ENCODE assay signal across 8 cellular contexts in genomic region chr1:94783342-94784264, GRCh38. TPM values are rescaled to one million over a fixed set of nuclear protein-coding genes. Genes with fewer than 3 reads are reported as not detected.
DNase-seq lines count a peak whose midpoint lies in the region; ATAC-seq and TF ChIP-seq lines count a peak whose summit lies in the region.

No MANE protein-coding gene starts in this region.

- in situ Hi-C loops in GM23248 (cut with MboI) = no loop called here

- DNase-seq in GM23248 = peak; percentile 95
- peak; percentile 66 to 96 for DNase-seq in ascending aorta (ENCODE audit: low spot score in 2 of 2)
- peak; percentile 70 for DNase-seq in hepatic stellate cell (ENCODE audit: low spot score)
- DNase-seq in skeletal muscle cell (ENCODE audit: low read depth) = peak; percentile 97
- DNase-seq in activated naive CD4-positive, alpha-beta T cell treated with Interleukin-2 at 50 U/mL for 16 hours = no peak
- DNase-seq in erythroblast (lab: John Stamatoyannopoulos, UW) = no peak
- no peak for DNase-seq in LoVo (ENCODE audit: low spot score)

- H3K79me2 ChIP-seq in GM23248 (ENCODE audit: insufficient read depth) = no peaks in the 10 kb centered on the region

- no peaks in the 10 kb centered on the region for H3K9me3 ChIP-seq in GM23248 (ENCODE audit: low read depth)
- no peaks in the 10 kb centered on the region for H3K9me3 ChIP-seq in ascending aorta

- peak overlapping the region; percentile 61 for H2AFZ ChIP-seq in GM23248

- no peak for ATAC-seq in GM19463 (IDR thresholded peaks at IDR 0.05; ENCODE audit: unreplicated experiment)

- H3K9me2 ChIP-seq in GM23248 (ENCODE audit: insufficient read depth) = no peaks in the 10 kb centered on the region

- no peak for TF ChIP-seq POLR2A in erythroblast (IDR thresholded peaks at IDR 0.05; ENCODE audit: low read length)

- H3K27me3 ChIP-seq in GM23248 (replicated peaks; ENCODE audit: insufficient read depth) (no peaks in the 10 kb centered on the region), ascending aorta (no peaks in the 10 kb centered on the region)

- H3K27ac ChIP-seq in GM23248 (peak overlapping the region; percentile 96), ascending aorta (peak overlapping the region; percentile 85 to 96)

- intact Hi-C loops in ascending aorta (cut with DNase I) = loop anchor here (1.0 to 10.0 kb wide), 4 partner anchors 9 to 243 kb away; partner anchors contain the start of gene F3

- TF ChIP-seq CTCF in ascending aorta (IDR thresholded peaks at IDR 0.05) = no peak

- no peaks in the 10 kb centered on the region for H4K20me1 ChIP-seq in GM23248 (ENCODE audit: insufficient read depth)

- H3K4me3 ChIP-seq in GM23248 (peak overlapping the region; percentile 36), ascending aorta (peak overlapping the region in 1 of 2 donors; percentile 54), skeletal muscle cell (ENCODE audit: low read depth, low read length) (no peak overlapping the region)

- H3K4me1 ChIP-seq in GM23248 (ENCODE audit: insufficient read depth) (peaks cover 30% of the 10 kb centered on the region), ascending aorta (peaks cover 2 to 15% of the 10 kb centered on the region in 2 donors)

- peaks cover 26% of the 10 kb centered on the region for H3F3A ChIP-seq in GM23248 (ENCODE audit: insufficient read depth)

- peak overlapping the region; percentile 76 for H3K9ac ChIP-seq in GM23248

- peak overlapping the region; percentile 75 for H3K4me2 ChIP-seq in GM23248 (ENCODE audit: unreplicated experiment)

- 11 to 13% methylated on average over 16 of the region's 16 CpGs for WGBS in GM23248 (ENCODE audit: low coverage in 1 of 2, low lambda C conversion rate in 2 of 2, missing lambda C conversion rate in 2 of 2), 2 experiments

- H3K36me3 ChIP-seq in GM23248 (ENCODE audit: low read depth) (no peaks in the 10 kb centered on the region), ascending aorta (no peaks in the 10 kb centered on the region)

RNA-seq across cellular contexts. Expression of gene SLC44A3, which starts 36.6 kb away (rescaled TPM):
- total RNA-seq in GM23248 (2014; rRNA removed; shearing (Covaris generic)) = 1.6 and 3.3 TPM in 2 replicates
- polyA plus RNA-seq in GM23248 (2016; fragmentation: Nextera tagmentation; extraction: Ambion mirVana) = 2.0 and 2.1 TPM in 2 replicates
- not detected for total RNA-seq in ascending aorta

Comparison
In these comparisons a context has a peak if more than half of its experiments do, and no peak if none do; other contexts are left out.
1. DNase-seq: peak in GM23248 (single experiment), ascending aorta (2 of 2), hepatic stellate cell (single experiment) and skeletal muscle cell (single experiment); none in activated naive CD4-positive, alpha-beta T cell treated with Interleukin-2 at 50 U/mL for 16 hours (single experiment), erythroblast (0 of 2) and LoVo (single experiment).